In the genomic region with DNA sequence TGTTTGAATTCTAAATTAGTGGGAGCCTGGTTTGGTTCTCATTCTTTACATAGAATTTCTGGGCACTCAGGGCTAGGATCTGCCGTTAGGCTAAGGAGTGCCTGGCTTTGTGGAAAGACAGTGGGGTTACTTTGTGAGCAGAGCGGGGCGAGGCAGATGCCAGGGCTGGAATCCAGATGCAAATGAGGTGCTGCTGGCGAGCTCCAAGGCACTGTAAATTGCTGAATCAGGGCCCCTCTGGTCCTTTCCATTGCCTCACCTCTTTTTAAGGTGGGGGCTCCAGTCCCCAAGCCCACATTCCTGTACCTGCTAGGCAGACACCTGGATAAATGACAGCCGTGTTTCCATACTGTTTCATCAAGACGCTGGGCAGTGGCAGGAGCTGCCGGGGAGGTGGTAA, we compare ENCODE assay signal across 18 cellular contexts. TPM values are rescaled to one million over a fixed set of nuclear protein-coding genes. Genes with fewer than 3 reads are reported as not detected.
DNase-seq lines count a peak whose midpoint lies in the region; ATAC-seq and TF ChIP-seq lines count a peak whose summit lies in the region.
"Had no signal": no experiment of that assay in that cellular context is flagged by ENCODE, and none has a peak within 500 bp of the region (broad histone marks: within the 10 kb centered on the region; RNA-seq: fewer than 3 reads in every experiment).

No MANE protein-coding gene starts in this region.

- WGBS in aorta, 2 donors: 87% methylated on average over 7 of the region's 7 CpGs

- peaks cover 3% of the 10 kb centered on the region for H3K36me3 ChIP-seq in CD8-positive, alpha-beta memory T cell (ENCODE audit: insufficient read depth, low read length)
- peaks cover 0 to 8% of the 10 kb centered on the region in 2 donors for H3K36me3 ChIP-seq in aorta (ENCODE audit: control insufficient read depth in 1 of 2, insufficient read depth in 2 of 2, low read length in 1 of 2)
- H3K36me3 ChIP-seq: colonic mucosa had no signal

- no peak overlapping the region for H3K27ac ChIP-seq in CD8-positive, alpha-beta memory T cell (ENCODE audit: low read depth, low read length)
- no peak overlapping the region for H3K27ac ChIP-seq in aorta (ENCODE audit: low read depth in 1 of 2, low read length in 2 of 2)
- H3K27ac ChIP-seq: ascending aorta, colonic mucosa, vagina had no signal

- H3K27me3 Mint-ChIP-seq in CD8-positive, alpha-beta memory T cell: peaks cover 0 to 4% of the 10 kb centered on the region in 2 donors
- peaks cover under 1% of the 10 kb centered on the region; the same call in 1 of the 2 replicates for H3K27me3 Mint-ChIP-seq in WTC11 (ENCODE audit: low read depth)

- POLR2A ChIA-PET in CD8-positive, alpha-beta memory T cell (lab: Charles Lee): no interaction called here
- POLR2A ChIA-PET in WTC11 (lab: Charles Lee): interaction anchor here (0.6 to 0.7 kb wide), 2 partner anchors 11 to 189 kb away, joined by 3 read pairs; no protein-coding TSS in a partner anchor

- H3K27me3 ChIP-seq in CD8-positive, alpha-beta memory T cell (ENCODE audit: insufficient read depth, low read length, poor library complexity, severe bottlenecking): no peaks in the 10 kb centered on the region
- no peaks in the 10 kb centered on the region for H3K27me3 ChIP-seq in aorta (ENCODE audit: control insufficient read depth in 1 of 2, insufficient read depth in 2 of 2, low read length in 1 of 2)
- H3K27me3 ChIP-seq: ascending aorta, colonic mucosa, MG63, vagina had no signal

- no peaks in the 10 kb centered on the region for H3K9me3 ChIP-seq in CD8-positive, alpha-beta memory T cell (ENCODE audit: low read length)
- H3K9me3 ChIP-seq in aorta (ENCODE audit: control insufficient read depth, low read length): no peaks in the 10 kb centered on the region
- H3K9me3 ChIP-seq: ascending aorta, colonic mucosa, MG63, vagina had no signal

- H3K36me3 Mint-ChIP-seq in CD8-positive, alpha-beta memory T cell: peaks cover 0 to 49% (median 4%) of the 10 kb centered on the region in 3 donors
- H3K36me3 Mint-ChIP-seq in WTC11: peaks cover 14% of the 10 kb centered on the region

- H3K27ac Mint-ChIP-seq in CD8-positive, alpha-beta memory T cell: peak overlapping the region in 5 of 8 donors; percentile 11 to 42 (median 35)
- H3K27ac Mint-ChIP-seq in WTC11: 0 out of 2 replicates have a peak overlapping the region, but pooled peaks have one; percentile 84

- CTCF ChIA-PET in CD8-positive, alpha-beta memory T cell (lab: Charles Lee): interaction anchor here (1.1 kb wide), 1 partner anchor 111 kb away, joined by 4 read pairs; no protein-coding TSS in a partner anchor
- CTCF ChIA-PET in WTC11 (lab: Charles Lee): interaction anchor here (0.7 to 3.4 kb wide), 15 partner anchors 10 to 123 kb away, joined by 3 to 25 read pairs (median 4); partner anchors contain the start of gene PIPOX

- no peak overlapping the region for H3K4me3 Mint-ChIP-seq in CD8-positive, alpha-beta memory T cell
- no peak overlapping the region for H3K4me3 Mint-ChIP-seq in WTC11

- no peaks in the 10 kb centered on the region for H3K4me1 ChIP-seq in CD8-positive, alpha-beta memory T cell (ENCODE audit: insufficient read depth, low read length)
- no peaks in the 10 kb centered on the region for H3K4me1 ChIP-seq in aorta (ENCODE audit: control insufficient read depth in 1 of 2, insufficient read depth in 2 of 2, low read length in 2 of 2)
- H3K4me1 ChIP-seq: ascending aorta, colonic mucosa, vagina had no signal

- intact Hi-C loops in head of caudate nucleus (cut with DNase I): no loop called here
- intact Hi-C loops in posterior cingulate gyrus (cut with DNase I): no loop called here
- intact Hi-C loops in aorta (cut with DNase I): no loop called here

- no peak for DNase-seq in CD8-positive, alpha-beta memory T cell
- DNase-seq in WTC11 (ENCODE audit: low spot score) (peak; percentile 41), head of caudate nucleus (peak in 40 of 42 donors; percentile 41 to 90 (median 74)), posterior cingulate gyrus (peak in 7 of 10 donors; percentile 45 to 94 (median 61)), aorta (no peak)
- DNase-seq in stimulated activated naive CD8-positive, alpha-beta T cell treated with anti-CD3 and anti-CD28 coated beads, Interleukin-15, Interleukin-2, amounts not matched to agents 100 U/mL and 50 U/mL, for 24 hours: no peak
- DNase-seq: activated CD4-positive, alpha-beta T cell treated with anti-CD3 and anti-CD28 coated beads for 1 hour; activated gamma-delta T cell treated with Interleukin-2 at 50 U/mL for 16 hours; colonic mucosa; MG63; NCI-H1694 treated with DMSO at 0.1 percent for 48 hours; NCI-H345; NK-92 treated with Interleukin-12 subunit alpha and Interleukin-12 subunit beta, amount 100 ng/mL, for 24 hours had no signal

- peak; percentile 61 for ATAC-seq in WTC11
- ATAC-seq in stimulated activated naive CD8-positive, alpha-beta T cell treated with anti-CD3 and anti-CD28 coated beads, Interleukin-15, Interleukin-2, amounts not matched to agents 100 U/mL and 50 U/mL, for 24 hours: no peak
- no peak for ATAC-seq in aorta (ENCODE audit: low FRiP score)
- ATAC-seq in HG03460 (IDR thresholded peaks at IDR 0.05; ENCODE audit: unreplicated experiment): no peak
- no peak for ATAC-seq in HG03135 (IDR thresholded peaks at IDR 0.05; ENCODE audit: unreplicated experiment)
- ATAC-seq: SK-N-SH treated with all-trans-retinoic acid at 6 μM for 48 hours had no signal

- H3K4me3 ChIP-seq in CD8-positive, alpha-beta memory T cell (ENCODE audit: low read length): no peak overlapping the region
- H3K4me3 ChIP-seq in aorta (ENCODE audit: low read length in 2 of 2): no peak overlapping the region
- H3K4me3 ChIP-seq: ascending aorta, colonic mucosa, MG63, vagina had no signal

- H3K4me1 Mint-ChIP-seq in CD8-positive, alpha-beta memory T cell: peaks cover 4 to 8% (median 4%) of the 10 kb centered on the region in 3 donors
- peaks cover 40% of the 10 kb centered on the region for H3K4me1 Mint-ChIP-seq in WTC11

- no peaks in the 10 kb centered on the region for H3K9me3 Mint-ChIP-seq in CD8-positive, alpha-beta memory T cell
- no peaks in the 10 kb centered on the region for H3K9me3 Mint-ChIP-seq in WTC11

- no peak for TF ChIP-seq CTCF in WTC11 (IDR thresholded peaks at IDR 0.05)

TF ChIP-seq in WTC11, 78 proteins besides CTCF, POLR2A, EP300 and RAD21:
- TF ChIP-seq NFE2L1 (CRISPR knock-in tag; IDR thresholded peaks at IDR 0.05) (0 out of 2 replicates have a peak, but pooled peaks have one; percentile 57), TEAD1 (CRISPR knock-in tag; IDR thresholded peaks at IDR 0.05) (no peak)

RNA-seq across cellular contexts. Expression of gene PIPOX, which starts 33.8 kb away (rescaled TPM):
- 1 to 10 TPM; 1.8 to 2.2 TPM for total RNA-seq in CD8-positive, alpha-beta memory T cell
- 0.99 TPM for polyA plus RNA-seq in CD8-positive, alpha-beta memory T cell
- 32.4 to 34.2 TPM (median 34.1 TPM) in 3 replicates for total RNA-seq in WTC11 (2021)
- total RNA-seq in aorta: 1 to 10 TPM; 1.6 to 2.1 TPM
- polyA plus RNA-seq in aorta: 1 to 10 TPM; 2.0 to 2.4 TPM
- total RNA-seq: ascending aorta had no signal

Comparison
In these comparisons a context has a peak if more than half of its experiments do, and no peak if none do; other contexts are left out.
1. DNase-seq: peak in WTC11 (single experiment), head of caudate nucleus (40 of 42) and posterior cingulate gyrus (7 of 10); none in CD8-positive, alpha-beta memory T cell (0 of 5), stimulated activated naive CD8-positive, alpha-beta T cell treated with anti-CD3 and anti-CD28 coated beads, Interleukin-15, Interleukin-2, amounts not matched to agents 100 U/mL and 50 U/mL, for 24 hours (single experiment) and aorta (0 of 2).
2. RNA of gene PIPOX, which starts 33.8 kb away (total RNA-seq): 32.4 to 34.2 TPM in WTC11; 1.8 to 2.2 TPM in CD8-positive, alpha-beta memory T cell and 1.6 to 2.1 TPM in aorta; every median in the first group is over 10 times any median in the second.